8 cellular contexts compared by ENCODE assay signal in the genomic region with DNA sequence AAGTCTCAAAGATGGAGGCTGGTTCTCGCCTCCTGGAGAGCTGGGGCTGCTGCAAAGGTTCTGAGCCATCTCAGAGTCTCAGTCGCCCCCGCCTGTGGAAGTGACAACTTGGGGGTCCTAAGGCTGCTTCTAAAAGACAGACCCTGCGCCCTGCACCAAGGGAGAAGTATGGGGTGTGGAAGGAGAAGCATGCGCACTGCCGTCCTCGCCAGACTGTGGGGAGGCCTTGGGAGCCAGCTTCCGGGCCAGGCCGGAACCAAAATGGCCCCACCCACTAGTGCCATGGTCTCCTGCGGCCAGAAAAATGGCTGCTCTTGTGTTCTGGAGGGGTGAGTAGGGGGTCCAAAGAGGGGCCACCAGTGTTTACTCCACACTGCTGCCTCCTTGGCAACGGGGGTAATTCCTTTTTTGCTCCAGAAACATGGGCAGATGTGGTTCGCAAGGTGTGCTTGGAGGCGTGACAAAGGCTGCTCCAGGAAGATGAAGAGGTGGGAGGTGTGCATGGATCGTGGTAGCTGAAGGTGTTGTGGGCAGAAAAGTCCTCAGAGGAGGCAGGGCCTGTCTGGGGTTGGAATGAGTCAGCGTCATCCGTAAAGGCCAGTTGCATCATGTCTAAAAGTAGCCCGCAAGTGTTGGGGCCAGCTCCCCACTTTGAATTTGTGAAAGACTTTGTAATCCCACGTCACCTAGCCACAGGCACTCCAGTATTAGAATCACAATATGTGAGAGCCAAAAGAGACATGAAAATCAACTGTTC.
A peak's percentile ranks its signal among the peaks of the same experiment; 100 is the strongest.
DNase-seq lines count a peak whose midpoint lies in the region; ATAC-seq and TF ChIP-seq lines count a peak whose summit lies in the region.
"Had no signal": no experiment of that assay in that cellular context is flagged by ENCODE, and none has a peak within 500 bp of the region (broad histone marks: within the 10 kb centered on the region; RNA-seq: fewer than 3 reads in every experiment).

No MANE protein-coding gene starts in this region.

- no peaks in the 10 kb centered on the region for H3K9me3 ChIP-seq in osteoblast (ENCODE audit: low read depth, low read length)

- H3K27ac ChIP-seq in osteoblast (ENCODE audit: low read depth, low read length) = peak overlapping the region; percentile 88

- H2AFZ ChIP-seq in osteoblast (ENCODE audit: low read length) = peak overlapping the region; percentile 80

- H3K27me3 ChIP-seq in osteoblast (ENCODE audit: insufficient read depth, low read length) = no peaks in the 10 kb centered on the region

- H3K4me2 ChIP-seq in osteoblast (ENCODE audit: insufficient read depth, low read length) = peak overlapping the region; percentile 70

- no peaks in the 10 kb centered on the region for H3K36me3 ChIP-seq in osteoblast (ENCODE audit: insufficient read depth, low read length)

- peak; percentile 71 for DNase-seq in SKM-1 treated with dmso at 0.1 percent for 144 hours (lab: John Stamatoyannopoulos, UW; ENCODE audit: unreplicated experiment)
- peak; percentile 85 for DNase-seq in osteoblast (ENCODE audit: insufficient read length, low spot score, missing footprints)
- DNase-seq in NCI-H345 (lab: John Stamatoyannopoulos, UW) = no peak
- no peak for DNase-seq in NCI-H82 treated with DMSO at 0.1 percent for 48 hours (lab: John Stamatoyannopoulos, UW; ENCODE audit: unreplicated experiment)

- ATAC-seq in GM19438 (IDR thresholded peaks at IDR 0.05; ENCODE audit: low read depth, unreplicated experiment) = peak; percentile 78
- ATAC-seq in HG03439 (IDR thresholded peaks at IDR 0.05; ENCODE audit: unreplicated experiment) = peak; percentile 76
- ATAC-seq in GM18861 (IDR thresholded peaks at IDR 0.05; ENCODE audit: unreplicated experiment) = no peak
- ATAC-seq: HCT116 had no signal

- no peak for TF ChIP-seq CTCF in osteoblast (IDR thresholded peaks at IDR 0.05; ENCODE audit: extremely low read depth, low read depth, low read length)

- H3K4me1 ChIP-seq in osteoblast (ENCODE audit: insufficient read depth, low read length) = peaks cover 18% of the 10 kb centered on the region

- no peaks in the 10 kb centered on the region for H3K79me2 ChIP-seq in osteoblast (ENCODE audit: insufficient read depth, low read length)

- H4K20me1 ChIP-seq in osteoblast (ENCODE audit: insufficient read depth, low read length) = no peaks in the 10 kb centered on the region

- H3K4me3 ChIP-seq in osteoblast (ENCODE audit: insufficient read depth, low read length) = peak overlapping the region; percentile 34

Comparison
In these comparisons a context has a peak if more than half of its experiments do, and no peak if none do; other contexts are left out.
1. DNase-seq: peak in SKM-1 treated with dmso at 0.1 percent for 144 hours (single experiment) and osteoblast (single experiment); none in NCI-H345 (single experiment) and NCI-H82 treated with DMSO at 0.1 percent for 48 hours (single experiment).